In genomic region chr12:116735951-116736599, GRCh38 we compare ENCODE assay signal across 10 cellular contexts. TPM values are rescaled to one million over a fixed set of nuclear protein-coding genes. Genes with fewer than 3 reads are reported as not detected.
DNase-seq lines count a peak whose midpoint lies in the region; ATAC-seq and TF ChIP-seq lines count a peak whose summit lies in the region.
"Had no signal": no experiment of that assay in that cellular context is flagged by ENCODE, and none has a peak within 500 bp of the region (broad histone marks: within the 10 kb centered on the region; RNA-seq: fewer than 3 reads in every experiment).

No MANE protein-coding gene starts in this region.

- peaks cover 16 to 29% of the 10 kb centered on the region in 2 donors for H3K36me3 Mint-ChIP-seq in CD4-positive, alpha-beta memory T cell
- peaks cover 7% of the 10 kb centered on the region for H3K36me3 Mint-ChIP-seq in IgD-negative memory B cell
- peaks cover 0 to 28% (median 8%) of the 10 kb centered on the region in 3 donors for H3K36me3 Mint-ChIP-seq in naive thymus-derived CD8-positive, alpha-beta T cell

- DNase-seq in CD4-positive, alpha-beta memory T cell: no peak
- no peak for DNase-seq in mammary epithelial cell
- no peak for DNase-seq in naive thymus-derived CD8-positive, alpha-beta T cell
- DNase-seq: NCI-H524; stimulated activated CD4-positive, alpha-beta T cell treated with anti-CD3 and anti-CD28 coated beads, Interleukin-4, amount 100 ng/mL, for 1 hour had no signal

- H3K27ac Mint-ChIP-seq in CD4-positive, alpha-beta memory T cell: peak overlapping the region in 6 of 7 donors; percentile 24 to 89 (median 82)
- H3K27ac Mint-ChIP-seq in IgD-negative memory B cell: peak overlapping the region in 1 of 3 donors; percentile 90
- peak overlapping the region in 6 of 10 donors; percentile 29 to 80 (median 73) for H3K27ac Mint-ChIP-seq in naive thymus-derived CD8-positive, alpha-beta T cell

- H3K4me2 ChIP-seq in mammary epithelial cell (ENCODE audit: insufficient read depth, low read depth, low read length): peak overlapping the region; percentile 93

- H4K20me1 ChIP-seq in mammary epithelial cell (ENCODE audit: insufficient read depth, low read length): no peaks in the 10 kb centered on the region

- H3K27ac ChIP-seq in CD4-positive, alpha-beta memory T cell (ENCODE audit: low read depth, low read length): no peak overlapping the region
- H3K27ac ChIP-seq in mammary epithelial cell (ENCODE audit: insufficient read depth, low read depth, low read length) (no peak overlapping the region), gastroesophageal sphincter (no peak overlapping the region)

- TF ChIP-seq POLR2A in gastroesophageal sphincter (IDR thresholded peaks at IDR 0.05): no peak

- WGBS in mammary epithelial cell (ENCODE audit: low coverage, missing lambda C conversion rate): 84% methylated on average over 9 of the region's 9 CpGs
- WGBS in gastroesophageal sphincter (ENCODE audit: low coverage in 1 of 2), 2 donors: 56 to 81% methylated on average over 2 to 9 of the region's 9 CpGs

- TF ChIP-seq CTCF in mammary epithelial cell (conservative IDR thresholded peaks at IDR 0.05 in 1 of 2, IDR thresholded peaks at IDR 0.05 in 1 of 2; ENCODE audit: extremely low read depth in 1 of 2, insufficient read depth in 1 of 2, low read depth in 1 of 2, low read length in 2 of 2): no peak
- TF ChIP-seq CTCF in gastroesophageal sphincter (IDR thresholded peaks at IDR 0.05): no peak

- intact Hi-C loops in CD4-positive, alpha-beta memory T cell (cut with micrococcal nuclease): loop anchor here (10.0 kb wide), 1 partner anchor 1639 kb away; the partner anchor contains the start of genes SUDS3 and TAOK3
- intact Hi-C loops in mammary epithelial cell (cut with micrococcal nuclease): loop anchor here (5.0 kb wide), 1 partner anchor 176 kb away; the partner anchor contains the start of gene FBXW8

- H3K4me3 Mint-ChIP-seq in CD4-positive, alpha-beta memory T cell: peak overlapping the region; percentile 87 to 98 (median 92)
- peak overlapping the region; percentile 95 to 99 (median 97) for H3K4me3 Mint-ChIP-seq in IgD-negative memory B cell
- peak overlapping the region; percentile 84 to 99 (median 92) for H3K4me3 Mint-ChIP-seq in naive thymus-derived CD8-positive, alpha-beta T cell

- H3K27me3 Mint-ChIP-seq in CD4-positive, alpha-beta memory T cell: no peaks in the 10 kb centered on the region
- peaks cover 1% of the 10 kb centered on the region for H3K27me3 Mint-ChIP-seq in IgD-negative memory B cell
- H3K27me3 Mint-ChIP-seq in naive thymus-derived CD8-positive, alpha-beta T cell: no peaks in the 10 kb centered on the region

- no TSS peak for BruUV-seq in mammary epithelial cell (replicated peaks; lab: Mats Ljungman, UMichigan)

- H3K9me3 ChIP-seq in CD4-positive, alpha-beta memory T cell (ENCODE audit: control insufficient read depth in 1 of 2, low read length in 2 of 2): no peaks in the 10 kb centered on the region
- H3K9me3 ChIP-seq in mammary epithelial cell (replicated peaks; ENCODE audit: insufficient read depth, low read length): no peaks in the 10 kb centered on the region
- no peaks in the 10 kb centered on the region for H3K9me3 ChIP-seq in gastroesophageal sphincter

- CTCF ChIA-PET in CD4-positive, alpha-beta memory T cell (lab: Charles Lee; ENCODE audit: partially characterized antibody): interaction anchor here (0.6 kb wide), 1 partner anchor 374 kb away, joined by 3 read pairs; no protein-coding TSS in a partner anchor
- CTCF ChIA-PET in mammary epithelial cell (lab: Charles Lee; ENCODE audit: low non-redundant PET): no interaction called here

- TF ChIP-seq EP300 in gastroesophageal sphincter (IDR thresholded peaks at IDR 0.05): no peak

- H3K4me1 ChIP-seq in CD4-positive, alpha-beta memory T cell (ENCODE audit: insufficient read depth, low read length): peaks cover 27% of the 10 kb centered on the region
- H3K4me1 ChIP-seq in mammary epithelial cell (ENCODE audit: insufficient read depth, low read length) (peaks cover 5% of the 10 kb centered on the region), gastroesophageal sphincter (peaks cover 0 to 33% (median 10%) of the 10 kb centered on the region in 3 donors)

- POLR2A ChIA-PET in CD4-positive, alpha-beta memory T cell (lab: Charles Lee; ENCODE audit: partially characterized antibody): interaction anchor here (1.0 kb wide), 1 partner anchor 176 kb away, joined by 3 read pairs; no protein-coding TSS in a partner anchor
- POLR2A ChIA-PET in naive thymus-derived CD8-positive, alpha-beta T cell (lab: Charles Lee): interaction anchor here (1.4 kb wide), 1 partner anchor 9 kb away, joined by 3 read pairs; no protein-coding TSS in a partner anchor

- no peak overlapping the region for H3K9ac ChIP-seq in mammary epithelial cell (ENCODE audit: insufficient read depth, low read length)

- peak overlapping the region in 1 of 2 donors; percentile 98 for H3K4me3 ChIP-seq in CD4-positive, alpha-beta memory T cell (ENCODE audit: low read length in 2 of 2)
- peak overlapping the region; percentile 63 to 94 (median 80) for H3K4me3 ChIP-seq in mammary epithelial cell (replicated peaks in 1 of 3; ENCODE audit: insufficient read depth in 1 of 3, low read depth in 2 of 3, low read length in 3 of 3)
- peak overlapping the region in 1 of 2 donors; percentile 91 for H3K4me3 ChIP-seq in gastroesophageal sphincter

- in situ Hi-C loops in mammary epithelial cell (cut with MboI; ENCODE audit: low sequenced_read_pairs in 2 of 2): no loop called here

- ATAC-seq in naive thymus-derived CD8-positive, alpha-beta T cell: no peak
- ATAC-seq in GM19023 (IDR thresholded peaks at IDR 0.05; ENCODE audit: unreplicated experiment) (no peak), gastroesophageal sphincter (no peak), HG02870 (IDR thresholded peaks at IDR 0.05; ENCODE audit: unreplicated experiment) (no peak), GM21576 (IDR thresholded peaks at IDR 0.05; ENCODE audit: unreplicated experiment) (no peak)

- H3K36me3 ChIP-seq in CD4-positive, alpha-beta memory T cell (ENCODE audit: insufficient read depth, low read length): no peaks in the 10 kb centered on the region
- H3K36me3 ChIP-seq in mammary epithelial cell (ENCODE audit: insufficient read depth, low read length) (peaks cover 6% of the 10 kb centered on the region), gastroesophageal sphincter (peaks cover 0 to 27% of the 10 kb centered on the region in 2 donors)

- H3K79me2 ChIP-seq in mammary epithelial cell (ENCODE audit: insufficient read depth, low read length): peaks cover 55% of the 10 kb centered on the region

- dilution Hi-C loops in mammary epithelial cell (cut with HindIII; ENCODE audit: low sequenced_read_pairs): no loop called here

- H3K27me3 ChIP-seq in CD4-positive, alpha-beta memory T cell (ENCODE audit: insufficient read depth, low read length): no peaks in the 10 kb centered on the region
- H3K27me3 ChIP-seq in mammary epithelial cell (ENCODE audit: insufficient read depth, low read length): no peaks in the 10 kb centered on the region
- H3K27me3 ChIP-seq in gastroesophageal sphincter: no peaks in the 10 kb centered on the region

- peaks cover 0 to 2% (median 0%) of the 10 kb centered on the region in 8 donors for H3K9me3 Mint-ChIP-seq in CD4-positive, alpha-beta memory T cell
- no peaks in the 10 kb centered on the region for H3K9me3 Mint-ChIP-seq in IgD-negative memory B cell
- no peaks in the 10 kb centered on the region for H3K9me3 Mint-ChIP-seq in naive thymus-derived CD8-positive, alpha-beta T cell

- no peak overlapping the region for H2AFZ ChIP-seq in mammary epithelial cell (ENCODE audit: low read depth, low read length)

- H3K4me1 Mint-ChIP-seq in CD4-positive, alpha-beta memory T cell: peaks cover 23 to 53% (median 41%) of the 10 kb centered on the region in 4 donors
- peaks cover 20 to 38% (median 33%) of the 10 kb centered on the region in 3 donors for H3K4me1 Mint-ChIP-seq in IgD-negative memory B cell
- peaks cover 28 to 53% (median 47%) of the 10 kb centered on the region in 4 donors for H3K4me1 Mint-ChIP-seq in naive thymus-derived CD8-positive, alpha-beta T cell

RNA-seq across cellular contexts. Expression of gene SPRING1, which starts 1.8 kb away (rescaled TPM):
- 10 to 100 TPM; 26.5 to 28.1 TPM for total RNA-seq in CD4-positive, alpha-beta memory T cell
- 10 to 100 TPM; 18.2 to 24.7 TPM for polyA plus RNA-seq in CD4-positive, alpha-beta memory T cell
- polyA plus RNA-seq in IgD-negative memory B cell: 33.0 TPM
- total RNA-seq in mammary epithelial cell: 10 to 100 TPM; 31.2 to 45.0 TPM
- polyA plus RNA-seq in mammary epithelial cell: 15.1 TPM
- 34.8 TPM for polyA minus RNA-seq in mammary epithelial cell
- total RNA-seq in naive thymus-derived CD8-positive, alpha-beta T cell: 10 to 100 TPM; 23.6 to 24.2 TPM
- polyA plus RNA-seq in naive thymus-derived CD8-positive, alpha-beta T cell: 10 to 100 TPM; 14.6 to 18.9 (median 16.3) TPM
- 10 to 100 TPM in 3 of 4 donors, 1 to 10 TPM in 1; 5.8 to 18.7 (median 13.4) TPM for total RNA-seq in gastroesophageal sphincter

RNA-seq across cellular contexts. Expression of gene RNFT2, which starts 2.0 kb away (rescaled TPM):
- 1 to 10 TPM; 4.0 to 5.9 TPM for total RNA-seq in CD4-positive, alpha-beta memory T cell
- polyA plus RNA-seq in CD4-positive, alpha-beta memory T cell: 1 to 10 TPM in 1 of 2 donors, under 1 TPM in 1; 0.88 to 2.2 TPM
- polyA plus RNA-seq in IgD-negative memory B cell (3.3 TPM), mammary epithelial cell (0.57 TPM)
- total RNA-seq in mammary epithelial cell (1 to 10 TPM; 2.0 to 3.0 TPM), gastroesophageal sphincter (under 1 TPM in 2 of 4 donors, not detected in 2; 0.31 to 0.54 TPM)
- not detected for polyA minus RNA-seq in mammary epithelial cell
- total RNA-seq in naive thymus-derived CD8-positive, alpha-beta T cell: 1 to 10 TPM; 6.8 to 7.2 TPM
- polyA plus RNA-seq in naive thymus-derived CD8-positive, alpha-beta T cell: 1 to 10 TPM; 1.9 to 2.4 (median 2.4) TPM
